ENCODE assay signal across 21 cellular contexts in genomic region chr12:28767836-28768348, GRCh38.
"Had no signal": no experiment of that assay in that cellular context is flagged by ENCODE, and none has a peak within 500 bp of the region (broad histone marks: within the 10 kb centered on the region; RNA-seq: fewer than 3 reads in every experiment).

No MANE protein-coding gene starts in this region.

- H3K27ac Mint-ChIP-seq: activated naive CD4-positive, alpha-beta T cell treated with anti-CD3 and anti-CD28 coated beads for 36 hours; activated naive CD8-positive, alpha-beta T cell treated with anti-CD3 and anti-CD28 coated beads, Interleukin-2, amount 50 U/mL, for 24 hours; activated T-helper 2 cell treated with anti-CD3 and anti-CD28 coated beads, Interferon-gamma antibody, Interleukin-2, Interleukin-4, amounts not matched to agents 10 μg/mL and 5 μg/mL and 100 μg/mL, durations not matched to agents 14 hours and 24 hours and 36 hours; natural killer cell; T-cell had no signal

- H3K9me3 Mint-ChIP-seq: activated naive CD4-positive, alpha-beta T cell treated with anti-CD3 and anti-CD28 coated beads for 36 hours; activated naive CD8-positive, alpha-beta T cell treated with anti-CD3 and anti-CD28 coated beads, Interleukin-2, amount 50 U/mL, for 24 hours; activated T-helper 2 cell treated with anti-CD3 and anti-CD28 coated beads, Interferon-gamma antibody, Interleukin-2, Interleukin-4, amounts not matched to agents 10 μg/mL and 5 μg/mL and 100 μg/mL, durations not matched to agents 14 hours and 24 hours and 36 hours; T-cell had no signal

- H3K4me3 ChIP-seq: transverse colon had no signal

- ATAC-seq: activated naive CD8-positive, alpha-beta T cell treated with anti-CD3 and anti-CD28 coated beads, Interleukin-2, amount 50 U/mL, for 24 hours; left lobe of liver; natural killer cell; T-cell had no signal

- H3K4me2 ChIP-seq: SK-N-SH had no signal

- H3K27ac ChIP-seq: transverse colon had no signal

- H3K9ac ChIP-seq: SK-N-SH had no signal

- H3K4me3 Mint-ChIP-seq: activated naive CD4-positive, alpha-beta T cell treated with anti-CD3 and anti-CD28 coated beads for 36 hours; activated naive CD8-positive, alpha-beta T cell treated with anti-CD3 and anti-CD28 coated beads, Interleukin-2, amount 50 U/mL, for 24 hours; natural killer cell; T-cell had no signal

- H3K27me3 Mint-ChIP-seq: T-cell had no signal

- H3K9me3 ChIP-seq: SK-N-SH, transverse colon had no signal

- DNase-seq: activated CD4-positive, alpha-beta T cell treated with anti-CD3 and anti-CD28 coated beads for 1 hour; activated CD4-positive, alpha-beta T cell treated with anti-CD3 and anti-CD28 coated beads, Interleukin-2, amount 50 U/mL, for 4 hours; activated naive CD4-positive, alpha-beta T cell treated with anti-CD3 and anti-CD28 coated beads for 36 hours; activated naive CD8-positive, alpha-beta T cell treated with anti-CD3 and anti-CD28 coated beads, Interleukin-2, amount 50 U/mL, for 24 hours; activated T-cell treated with anti-CD3 and anti-CD28 coated beads for 4 hours; aorta; hippocampal formation; mesendoderm; natural killer cell; nucleus accumbens; posterior cingulate gyrus; SK-N-SH; small intestine; stimulated activated CD4-positive, alpha-beta T cell treated with anti-CD3 and anti-CD28 coated beads, Interleukin-4, amount 100 ng/mL, for 4 hours; stimulated activated CD8-positive, alpha-beta memory T cell treated with anti-CD3 and anti-CD28 coated beads, Interleukin-4, amount 100 ng/mL, for 48 hours; stimulated activated naive CD4-positive, alpha-beta T cell treated with Interleukin-2 at 50 U/mL for 16 hours; T-cell; T-helper 9 cell; transverse colon had no signal

- H3K27me3 ChIP-seq: transverse colon had no signal

- H3K36me3 Mint-ChIP-seq: natural killer cell, T-cell had no signal

- H3K4me1 Mint-ChIP-seq: activated naive CD8-positive, alpha-beta T cell treated with anti-CD3 and anti-CD28 coated beads, Interleukin-2, amount 50 U/mL, for 24 hours; natural killer cell; T-cell had no signal

- H3K36me3 ChIP-seq: transverse colon had no signal
